Comparison of ENCODE assay signal across 19 cellular contexts in the genomic region with DNA sequence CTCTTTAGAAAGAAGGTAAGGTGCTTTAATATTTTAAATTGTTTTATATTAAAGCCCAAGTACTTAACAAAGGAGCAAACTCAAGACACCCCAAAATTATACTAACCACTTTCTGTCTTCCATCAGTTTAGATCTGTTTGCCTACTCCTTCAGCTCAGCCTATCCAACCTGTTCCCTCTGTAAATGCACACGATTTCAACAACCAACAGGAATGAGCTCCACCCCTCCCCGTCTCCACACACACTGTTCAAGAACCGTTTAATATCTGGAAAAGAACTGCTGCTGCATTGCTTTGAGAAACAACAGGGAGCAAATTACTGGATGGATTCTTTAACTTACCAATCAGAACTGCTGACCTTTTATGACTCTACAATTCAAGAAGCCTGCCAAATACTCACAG.
DNase-seq lines count a peak whose midpoint lies in the region; ATAC-seq and TF ChIP-seq lines count a peak whose summit lies in the region.
"Had no signal": no experiment of that assay in that cellular context is flagged by ENCODE, and none has a peak within 500 bp of the region (broad histone marks: within the 10 kb centered on the region; RNA-seq: fewer than 3 reads in every experiment).

No MANE protein-coding gene starts in this region.

- POLR2A ChIA-PET in CD8-positive, alpha-beta memory T cell (lab: Charles Lee): no interaction called here

- TF ChIP-seq CTCF in upper lobe of right lung (IDR thresholded peaks at IDR 0.05): no peak

- peak overlapping the region; percentile 19 for H3K27ac Mint-ChIP-seq in activated naive CD4-positive, alpha-beta T cell treated with anti-CD3 and anti-CD28 coated beads, Interleukin-2, amount 10 ng/mL, durations not matched to agents 7 days and 5 days
- peak overlapping the region in 4 of 8 donors; percentile 2 to 65 (median 13) for H3K27ac Mint-ChIP-seq in CD8-positive, alpha-beta memory T cell
- H3K27ac Mint-ChIP-seq: GM23338, H9, HFFc6 had no signal

- CTCF ChIA-PET in activated naive CD4-positive, alpha-beta T cell treated with anti-CD3 and anti-CD28 coated beads, Interleukin-2, amount 10 ng/mL, durations not matched to agents 7 days and 5 days (lab: Charles Lee): interaction anchor here (1.1 kb wide), 2 partner anchors 10 to 191 kb away, joined by 3 to 4 read pairs; no protein-coding TSS in a partner anchor
- CTCF ChIA-PET in CD8-positive, alpha-beta memory T cell (lab: Charles Lee): no interaction called here

- no peaks in the 10 kb centered on the region for H3K27me3 ChIP-seq in upper lobe of right lung
- H3K27me3 ChIP-seq in CD8-positive, alpha-beta memory T cell (ENCODE audit: insufficient read depth, low read length, poor library complexity, severe bottlenecking): no peaks in the 10 kb centered on the region
- H3K27me3 ChIP-seq: BLaER1 treated with 17β-estradiol and CSF1 and Interleukin-3, amounts not matched to agents 10 nM and 100 nM had no signal

- intact Hi-C loops in upper lobe of right lung (cut with DNase I): no loop called here

- H3K27ac ChIP-seq in upper lobe of right lung: no peak overlapping the region
- H3K27ac ChIP-seq in CD8-positive, alpha-beta memory T cell (ENCODE audit: low read depth, low read length): no peak overlapping the region
- H3K27ac ChIP-seq: BLaER1 treated with 17β-estradiol and CSF1 and Interleukin-3, amounts not matched to agents 10 nM and 100 nM; HL-60 had no signal

- H3K36me3 ChIP-seq in upper lobe of right lung: no peaks in the 10 kb centered on the region
- no peaks in the 10 kb centered on the region for H3K36me3 ChIP-seq in CD8-positive, alpha-beta memory T cell (ENCODE audit: insufficient read depth, low read length)

- H3K4me1 Mint-ChIP-seq in activated naive CD4-positive, alpha-beta T cell treated with anti-CD3 and anti-CD28 coated beads, Interleukin-2, amount 10 ng/mL, durations not matched to agents 7 days and 5 days: peaks cover 5% of the 10 kb centered on the region
- peaks cover 37 to 52% (median 49%) of the 10 kb centered on the region in 3 donors for H3K4me1 Mint-ChIP-seq in CD8-positive, alpha-beta memory T cell

- H3K4me3 ChIP-seq in upper lobe of right lung: no peak overlapping the region
- no peak overlapping the region for H3K4me3 ChIP-seq in CD8-positive, alpha-beta memory T cell (ENCODE audit: low read length)
- H3K4me3 ChIP-seq: BLaER1 treated with 17β-estradiol and CSF1 and Interleukin-3, amounts not matched to agents 10 nM and 100 nM; GM23338 had no signal

- H3K27me3 Mint-ChIP-seq in activated naive CD4-positive, alpha-beta T cell treated with anti-CD3 and anti-CD28 coated beads, Interleukin-2, amount 10 ng/mL, durations not matched to agents 7 days and 5 days: no peaks in the 10 kb centered on the region
- H3K27me3 Mint-ChIP-seq in CD8-positive, alpha-beta memory T cell: no peaks in the 10 kb centered on the region
- H3K27me3 Mint-ChIP-seq: CD4-positive, CD25-positive, alpha-beta regulatory T cell had no signal

- no peak overlapping the region for H3K4me3 Mint-ChIP-seq in activated naive CD4-positive, alpha-beta T cell treated with anti-CD3 and anti-CD28 coated beads, Interleukin-2, amount 10 ng/mL, durations not matched to agents 7 days and 5 days
- no peak overlapping the region for H3K4me3 Mint-ChIP-seq in CD8-positive, alpha-beta memory T cell
- H3K4me3 Mint-ChIP-seq: GM23338, H9, HFFc6 had no signal

- H3K36me3 Mint-ChIP-seq in activated naive CD4-positive, alpha-beta T cell treated with anti-CD3 and anti-CD28 coated beads, Interleukin-2, amount 10 ng/mL, durations not matched to agents 7 days and 5 days: peaks cover 10% of the 10 kb centered on the region
- peaks cover 0 to 15% (median 5%) of the 10 kb centered on the region in 3 donors for H3K36me3 Mint-ChIP-seq in CD8-positive, alpha-beta memory T cell

- peak; percentile 62 for ATAC-seq in upper lobe of right lung
- ATAC-seq: GM23338 had no signal

- H3K9me3 Mint-ChIP-seq in activated naive CD4-positive, alpha-beta T cell treated with anti-CD3 and anti-CD28 coated beads, Interleukin-2, amount 10 ng/mL, durations not matched to agents 7 days and 5 days: no peaks in the 10 kb centered on the region
- H3K9me3 Mint-ChIP-seq in CD8-positive, alpha-beta memory T cell: no peaks in the 10 kb centered on the region
- H3K9me3 Mint-ChIP-seq: CD4-positive, CD25-positive, alpha-beta regulatory T cell; GM23338; H9; HFFc6 had no signal

- peaks cover 3% of the 10 kb centered on the region for H3K4me1 ChIP-seq in upper lobe of right lung
- H3K4me1 ChIP-seq in CD8-positive, alpha-beta memory T cell (ENCODE audit: insufficient read depth, low read length): peaks cover 4% of the 10 kb centered on the region

- no peak for DNase-seq in activated naive CD4-positive, alpha-beta T cell treated with anti-CD3 and anti-CD28 coated beads, Interleukin-2, amount 10 ng/mL, durations not matched to agents 7 days and 5 days
- DNase-seq in activated naive CD4-positive, alpha-beta T cell treated with anti-CD3 and anti-CD28 coated beads, Interleukin-2, amount 50 U/mL, for 16 hours: no peak
- DNase-seq in NCI-H2227 (lab: John Stamatoyannopoulos, UW; ENCODE audit: unreplicated experiment) (peak; percentile 38), left kidney (ENCODE audit: low read depth, low spot score) (peak; percentile 22), upper lobe of right lung (no peak), SKM-1 treated with dmso at 0.1 percent for 144 hours (lab: John Stamatoyannopoulos, UW; ENCODE audit: unreplicated experiment) (no peak)
- no peak for DNase-seq in CD8-positive, alpha-beta memory T cell
- no peak for DNase-seq in activated CD4-positive, alpha-beta T cell treated with anti-CD3 and anti-CD28 coated beads, Interleukin-2, amount 50 U/mL, for 48 hours
- DNase-seq: 8988T; ACHN; CD4-positive, CD25-positive, alpha-beta regulatory T cell; DMS153; DMS79 treated with DMSO at 0.1 percent for 48 hours; EL; H9; HFFc6 had no signal

- no peaks in the 10 kb centered on the region for H3K9me3 ChIP-seq in upper lobe of right lung
- H3K9me3 ChIP-seq in CD8-positive, alpha-beta memory T cell (ENCODE audit: low read length): no peaks in the 10 kb centered on the region

Comparison
In these comparisons a context has a peak if more than half of its experiments do, and no peak if none do; other contexts are left out.
1. DNase-seq: peak in NCI-H2227 (single experiment) and left kidney (single experiment); none in activated naive CD4-positive, alpha-beta T cell treated with anti-CD3 and anti-CD28 coated beads, Interleukin-2, amount 10 ng/mL, durations not matched to agents 7 days and 5 days (single experiment), activated naive CD4-positive, alpha-beta T cell treated with anti-CD3 and anti-CD28 coated beads, Interleukin-2, amount 50 U/mL, for 16 hours (single experiment), upper lobe of right lung (single experiment), CD8-positive, alpha-beta memory T cell (0 of 5), SKM-1 treated with dmso at 0.1 percent for 144 hours (single experiment) and activated CD4-positive, alpha-beta T cell treated with anti-CD3 and anti-CD28 coated beads, Interleukin-2, amount 50 U/mL, for 48 hours (0 of 2).